12 cellular contexts compared by ENCODE assay signal in genomic region chr7:129840757-129841156, GRCh38.
A peak's percentile ranks its signal among the peaks of the same experiment; 100 is the strongest.
DNase-seq lines count a peak whose midpoint lies in the region; ATAC-seq lines count a peak whose summit lies in the region.
"Had no signal": no experiment of that assay in that cellular context is flagged by ENCODE, and none has a peak within 500 bp of the region (broad histone marks: within the 10 kb centered on the region; RNA-seq: fewer than 3 reads in every experiment).

No MANE protein-coding gene starts in this region.

- no peaks in the 10 kb centered on the region for H3K9me3 Mint-ChIP-seq in effector memory CD8-positive, alpha-beta T cell
- H3K9me3 Mint-ChIP-seq in naive thymus-derived CD8-positive, alpha-beta T cell = no peaks in the 10 kb centered on the region
- H3K9me3 Mint-ChIP-seq: activated T-helper 2 cell treated with anti-CD3 and anti-CD28 coated beads, Interferon-gamma antibody, Interleukin-2, Interleukin-4, amounts not matched to agents 10 μg/mL and 5 μg/mL and 100 μg/mL, durations not matched to agents 14 hours and 24 hours and 36 hours; nephron had no signal

- no peaks in the 10 kb centered on the region for H3K27me3 Mint-ChIP-seq in effector memory CD8-positive, alpha-beta T cell
- no peaks in the 10 kb centered on the region for H3K27me3 Mint-ChIP-seq in naive thymus-derived CD8-positive, alpha-beta T cell

- peak; percentile 52 for ATAC-seq in effector memory CD8-positive, alpha-beta T cell (replicated peaks)
- peak in 1 of 2 donors; percentile 22 for ATAC-seq in naive thymus-derived CD8-positive, alpha-beta T cell
- ATAC-seq in HG03095 (IDR thresholded peaks at IDR 0.05; ENCODE audit: unreplicated experiment) = no peak

- POLR2A ChIA-PET in naive thymus-derived CD8-positive, alpha-beta T cell (lab: Charles Lee) = no interaction called here

- no peak overlapping the region for H3K4me3 Mint-ChIP-seq in effector memory CD8-positive, alpha-beta T cell
- no peak overlapping the region for H3K4me3 Mint-ChIP-seq in naive thymus-derived CD8-positive, alpha-beta T cell
- H3K4me3 Mint-ChIP-seq: nephron had no signal

- H3K36me3 Mint-ChIP-seq in effector memory CD8-positive, alpha-beta T cell (ENCODE audit: insufficient read depth) = peaks cover 14% of the 10 kb centered on the region
- H3K36me3 Mint-ChIP-seq in naive thymus-derived CD8-positive, alpha-beta T cell = peaks cover 0 to 27% (median 2%) of the 10 kb centered on the region in 3 donors

- DNase-seq in EH (ENCODE audit: low read depth) (peak; percentile 38), NCI-H226 (peak; percentile 47), NCI-H1105 (lab: John Stamatoyannopoulos, UW) (no peak), SW 1271 (lab: John Stamatoyannopoulos, UW) (no peak)
- DNase-seq in effector memory CD8-positive, alpha-beta T cell = no peak
- no peak for DNase-seq in naive thymus-derived CD8-positive, alpha-beta T cell
- DNase-seq in activated naive CD4-positive, alpha-beta T cell treated with anti-CD3 and anti-CD28 coated beads, Interleukin-2, amount 50 U/mL, for 16 hours = no peak
- DNase-seq: dorsolateral prefrontal cortex, NCI-H1694 treated with DMSO at 0.1 percent for 48 hours had no signal

- H3K27ac Mint-ChIP-seq in effector memory CD8-positive, alpha-beta T cell = peak overlapping the region in 1 of 2 donors; percentile 32
- H3K27ac Mint-ChIP-seq in naive thymus-derived CD8-positive, alpha-beta T cell = peak overlapping the region; percentile 28 to 65 (median 42)
- H3K27ac Mint-ChIP-seq: activated T-helper 2 cell treated with anti-CD3 and anti-CD28 coated beads, Interferon-gamma antibody, Interleukin-2, Interleukin-4, amounts not matched to agents 10 μg/mL and 5 μg/mL and 100 μg/mL, durations not matched to agents 14 hours and 24 hours and 36 hours had no signal

- peaks cover 19 to 23% of the 10 kb centered on the region in 2 donors for H3K4me1 Mint-ChIP-seq in effector memory CD8-positive, alpha-beta T cell (ENCODE audit: low read depth in 2 of 2)
- H3K4me1 Mint-ChIP-seq in naive thymus-derived CD8-positive, alpha-beta T cell = peaks cover 21 to 50% (median 46%) of the 10 kb centered on the region in 4 donors

Comparison
In these comparisons a context has a peak if more than half of its experiments do, and no peak if none do; other contexts are left out.
1. DNase-seq: peak in EH (single experiment) and NCI-H226 (single experiment); none in effector memory CD8-positive, alpha-beta T cell (0 of 3), naive thymus-derived CD8-positive, alpha-beta T cell (0 of 10), activated naive CD4-positive, alpha-beta T cell treated with anti-CD3 and anti-CD28 coated beads, Interleukin-2, amount 50 U/mL, for 16 hours (single experiment), NCI-H1105 (single experiment) and SW 1271 (0 of 2).